ENCODE assay signal across 1 cellular context in genomic region chr11:6612008-6612815, GRCh38.
A peak's percentile ranks its signal among the peaks of the same experiment; 100 is the strongest.
TF ChIP-seq lines count a peak whose summit lies in the region.

Gene TAF10, minus strand, starts transcription at chr11:6612216. Its CDS starts 27 bp downstream, at chr11:6612189.

TF ChIP-seq in HepG2, 621 proteins besides CTCF, POLR2A, EP300 and RAD21 (continued from another document and continues in another):
- TF ChIP-seq ZUFSP (CRISPR knock-in tag; IDR thresholded peaks at IDR 0.05; ENCODE audit: borderline replicate concordance) (no peak), MLXIP (CRISPR knock-in tag; IDR thresholded peaks at IDR 0.05; ENCODE audit: borderline replicate concordance) (no peak), ZNF841 (CRISPR knock-in tag; IDR thresholded peaks at IDR 0.05; ENCODE audit: borderline replicate concordance) (no peak), FOXA3 (CRISPR knock-in tag; IDR thresholded peaks at IDR 0.05) (0 out of 2 replicates have a peak, but pooled peaks have one; percentile 10), NR2C2 (CRISPR knock-in tag; IDR thresholded peaks at IDR 0.05; ENCODE audit: borderline replicate concordance) (peak; percentile 59), JUNB (CRISPR knock-in tag; IDR thresholded peaks at IDR 0.05; ENCODE audit: borderline replicate concordance) (no peak), SMAD3 (CRISPR knock-in tag; IDR thresholded peaks at IDR 0.05) (no peak), PPARG (CRISPR knock-in tag; conservative IDR thresholded peaks at IDR 0.05) (no peak), MEIS2 (CRISPR knock-in tag; IDR thresholded peaks at IDR 0.05) (no peak; the same call in 1 of the 2 replicates), ZNF816 (CRISPR knock-in tag; IDR thresholded peaks at IDR 0.05; ENCODE audit: borderline replicate concordance) (peak; percentile 47; the same call in 1 of the 2 replicates), ZNF800 (CRISPR knock-in tag; IDR thresholded peaks at IDR 0.05) (no peak), MLX (CRISPR knock-in tag; IDR thresholded peaks at IDR 0.05) (peak; percentile 63; the same call in 1 of the 2 replicates), ZBTB44 (CRISPR knock-in tag; IDR thresholded peaks at IDR 0.05) (no peak), KAT7 (CRISPR knock-in tag; IDR thresholded peaks at IDR 0.05; ENCODE audit: borderline replicate concordance) (peak; percentile 34; the same call in 1 of the 2 replicates), ZSCAN20 (CRISPR knock-in tag; IDR thresholded peaks at IDR 0.05; ENCODE audit: borderline replicate concordance) (no peak), HNRNPH1 (optimal IDR thresholded peaks at IDR 0.05; ENCODE audit: low read depth, low read length) (no peak), PLRG1 (conservative IDR thresholded peaks at IDR 0.05) (no peak), PHF20 (CRISPR knock-in tag; IDR thresholded peaks at IDR 0.05) (peak; percentile 81), SP140L (CRISPR knock-in tag; IDR thresholded peaks at IDR 0.05; ENCODE audit: borderline replicate concordance) (peak; percentile 27; the same call in 1 of the 2 replicates), ZFAT (CRISPR knock-in tag; conservative IDR thresholded peaks at IDR 0.05) (no peak), CENPX (CRISPR knock-in tag; IDR thresholded peaks at IDR 0.05) (no peak), ZNF337 (CRISPR knock-in tag; IDR thresholded peaks at IDR 0.05; ENCODE audit: borderline replicate concordance, low read depth) (no peak), ZBTB14 (CRISPR knock-in tag; IDR thresholded peaks at IDR 0.05) (no peak), ZNF441 (CRISPR knock-in tag; IDR thresholded peaks at IDR 0.05; ENCODE audit: borderline replicate concordance) (peak; percentile 76; the same call in 1 of the 2 replicates), ISX (CRISPR knock-in tag; conservative IDR thresholded peaks at IDR 0.05) (no peak), CEBPG (CRISPR knock-in tag; IDR thresholded peaks at IDR 0.05) (no peak), JUN (CRISPR knock-in tag; IDR thresholded peaks at IDR 0.05) (peak; percentile 31), TBX3 (IDR thresholded peaks at IDR 0.05; ENCODE audit: borderline replicate concordance) (no peak), SRSF4 (IDR thresholded peaks at IDR 0.05; ENCODE audit: low read depth, low read length, poor library complexity, severe bottlenecking) (no peak), ATF3 (CRISPR knock-in tag; IDR thresholded peaks at IDR 0.05) (0 out of 2 replicates have a peak, but pooled peaks have one; percentile 28), POLR2AphosphoS5 (IDR thresholded peaks at IDR 0.05; ENCODE audit: low read depth, low read length) (peak; percentile 94), ZNF609 (CRISPR knock-in tag; IDR thresholded peaks at IDR 0.05; ENCODE audit: borderline replicate concordance) (0 out of 2 replicates have a peak, but pooled peaks have one; percentile 65), ZNF790 (CRISPR knock-in tag; IDR thresholded peaks at IDR 0.05; ENCODE audit: borderline replicate concordance) (no peak), ZNF629 (CRISPR knock-in tag; conservative IDR thresholded peaks at IDR 0.05) (no peak), ZBTB33 (CRISPR knock-in tag; IDR thresholded peaks at IDR 0.05) (no peak), MIER3 (CRISPR knock-in tag; IDR thresholded peaks at IDR 0.05; ENCODE audit: borderline replicate concordance) (peak; percentile 46; the same call in 1 of the 2 replicates), ZNF326 (CRISPR knock-in tag; IDR thresholded peaks at IDR 0.05; ENCODE audit: borderline replicate concordance) (no peak), ZNF883 (CRISPR knock-in tag; IDR thresholded peaks at IDR 0.05; ENCODE audit: not compliant biosample characterization) (no peak), NAIF1 (CRISPR knock-in tag; IDR thresholded peaks at IDR 0.05; ENCODE audit: borderline replicate concordance) (peak; percentile 98), MAX (IDR thresholded peaks at IDR 0.05) (peak; percentile 56; the same call in 1 of the 2 replicates), ZNF569 (CRISPR knock-in tag; IDR thresholded peaks at IDR 0.05; ENCODE audit: borderline replicate concordance) (no peak), YEATS2 (CRISPR knock-in tag; IDR thresholded peaks at IDR 0.05; ENCODE audit: borderline replicate concordance) (0 out of 2 replicates have a peak, but pooled peaks have one; percentile 28), NFIC (IDR thresholded peaks at IDR 0.05; ENCODE audit: low read length) (no peak), ZNF180 (CRISPR knock-in tag; IDR thresholded peaks at IDR 0.05; ENCODE audit: borderline replicate concordance, low read depth) (no peak), TGIF2 (CRISPR knock-in tag; IDR thresholded peaks at IDR 0.05) (no peak)
